Comparison of ENCODE assay signal across 8 cellular contexts in genomic region chr17:64506201-64506575, GRCh38. TPM values are rescaled to one million over a fixed set of nuclear protein-coding genes. Genes with fewer than 3 reads are reported as not detected.
DNase-seq lines count a peak whose midpoint lies in the region; ATAC-seq and TF ChIP-seq lines count a peak whose summit lies in the region.

Gene DDX5 (minus strand): TSS chr17:64506289. CDS start chr17:64506119, 170 bp downstream.

- TF ChIP-seq CTCF in OCI-LY1 (IDR thresholded peaks at IDR 0.05; ENCODE audit: low read length) (no peak), endothelial cell (IDR thresholded peaks at IDR 0.05; ENCODE audit: unreplicated experiment) (no peak), mesothelial cell of epicardium (IDR thresholded peaks at IDR 0.05; ENCODE audit: unreplicated experiment) (no peak)

- peak within 1 kb of the TSS; percentile 100 for H3K27ac Mint-ChIP-seq in endothelial cell (ENCODE audit: unreplicated experiment)
- peak within 1 kb of the TSS; percentile 100 for H3K27ac Mint-ChIP-seq in mesothelial cell of epicardium

- H2AFZ ChIP-seq in OCI-LY1 (ENCODE audit: low read length) = no peak within 1 kb of the TSS

- peak within 1 kb of the TSS; percentile 89 for H3K4me2 ChIP-seq in OCI-LY1 (ENCODE audit: low read length)

- ATAC-seq in GM21381 (IDR thresholded peaks at IDR 0.05; ENCODE audit: unreplicated experiment) = peak; percentile 60

- H4K20me1 ChIP-seq in OCI-LY1 (ENCODE audit: insufficient read depth, low read length) = peaks cover 10% of the 10 kb centered on the region; the same call in 1 of the 2 replicates

- H3K9me3 Mint-ChIP-seq in endothelial cell (ENCODE audit: unreplicated experiment) (no peaks in the 10 kb centered on the region), mesothelial cell of epicardium (no peaks in the 10 kb centered on the region)

- H3K4me1 ChIP-seq in HUES48 (ENCODE audit: control insufficient read depth, insufficient read depth, low read length) (peaks cover 21% of the 10 kb centered on the region; the same call in 1 of the 2 replicates), OCI-LY1 (ENCODE audit: insufficient read depth, low read length, severe bottlenecking) (peaks cover 45% of the 10 kb centered on the region)

- H3K9ac ChIP-seq in HUES48 (ENCODE audit: low read depth, low read length) (peak within 1 kb of the TSS; percentile 100), OCI-LY1 (ENCODE audit: low read length) (peak within 1 kb of the TSS; percentile 99)

- peak; percentile 97 for DNase-seq in COLO829 (ENCODE audit: low spot score)
- DNase-seq in activated CD8-positive, alpha-beta memory T cell treated with anti-CD3 and anti-CD28 coated beads, Interleukin-2, amount 50 U/mL, for 24 hours (ENCODE audit: extremely low read depth) = peak; percentile 90
- peak; percentile 94 for DNase-seq in endothelial cell (ENCODE audit: low spot score)
- DNase-seq in mesothelial cell of epicardium (ENCODE audit: low spot score in 2 of 2, unreplicated experiment in 2 of 2) = peak; percentile 96
- DNase-seq in stimulated activated CD8-positive, alpha-beta memory T cell treated with anti-CD3 and anti-CD28 coated beads, Interleukin-15, amount 100 ng/mL, for 4 hours (ENCODE audit: low read depth in 2 of 2) = peak; percentile 95 to 96

- peaks cover 14% of the 10 kb centered on the region; the same call in 1 of the 2 replicates for H3F3A ChIP-seq in OCI-LY1 (ENCODE audit: insufficient read depth, low read length)

- H3K9me3 ChIP-seq in HUES48 (ENCODE audit: control insufficient read depth, insufficient read depth, low read length) (no peaks in the 10 kb centered on the region), OCI-LY1 (ENCODE audit: low read length) (no peaks in the 10 kb centered on the region)

- H3K4me3 ChIP-seq in HUES48 (ENCODE audit: low read depth, low read length) (peak within 1 kb of the TSS; percentile 90), OCI-LY1 (ENCODE audit: low read depth, low read length, poor library complexity, severe bottlenecking) (peak within 1 kb of the TSS; percentile 87)

- H3K27me3 Mint-ChIP-seq in endothelial cell (ENCODE audit: unreplicated experiment) = peaks cover 35% of the 10 kb centered on the region
- H3K27me3 Mint-ChIP-seq in mesothelial cell of epicardium (ENCODE audit: low read depth) = no peaks in the 10 kb centered on the region

- peak within 1 kb of the TSS; percentile 98 for H3K27ac ChIP-seq in HUES48 (ENCODE audit: low read depth, low read length)
- peak within 1 kb of the TSS; percentile 91 for H3K27ac ChIP-seq in OCI-LY1 (ENCODE audit: low read depth, low read length, poor library complexity, severe bottlenecking)

- H3K9me2 ChIP-seq in OCI-LY1 (ENCODE audit: low read depth, low read length) = no peaks in the 10 kb centered on the region

- H3K79me2 ChIP-seq in OCI-LY1 (ENCODE audit: insufficient read depth, low read length) = peaks cover 33% of the 10 kb centered on the region

- peaks cover 55% of the 10 kb centered on the region for H3K4me1 Mint-ChIP-seq in endothelial cell (ENCODE audit: unreplicated experiment)
- H3K4me1 Mint-ChIP-seq in mesothelial cell of epicardium = peaks cover 39% of the 10 kb centered on the region

- H3K36me3 ChIP-seq in HUES48 (ENCODE audit: control insufficient read depth, insufficient read depth, low read length) (peaks cover 66% of the 10 kb centered on the region), OCI-LY1 (ENCODE audit: insufficient read depth, low read length) (peaks cover 72% of the 10 kb centered on the region)

- peaks cover 60% of the 10 kb centered on the region for H3K36me3 Mint-ChIP-seq in endothelial cell (ENCODE audit: low read depth, unreplicated experiment)
- peaks cover 43% of the 10 kb centered on the region for H3K36me3 Mint-ChIP-seq in mesothelial cell of epicardium

- H3K27me3 ChIP-seq in HUES48 (ENCODE audit: control insufficient read depth, insufficient read depth, low read length) (no peaks in the 10 kb centered on the region), OCI-LY1 (ENCODE audit: insufficient read depth, low read length) (no peaks in the 10 kb centered on the region)

- H3K4me3 Mint-ChIP-seq in endothelial cell (ENCODE audit: unreplicated experiment) = peak within 1 kb of the TSS; percentile 100
- peak within 1 kb of the TSS; percentile 100 for H3K4me3 Mint-ChIP-seq in mesothelial cell of epicardium

RNA-seq across cellular contexts. Expression of gene DDX5, which starts in this region (rescaled TPM):
- total RNA-seq in endothelial cell (ENCODE audit: unreplicated experiment) (771 TPM), mesothelial cell of epicardium (886 to 925 TPM (median 921 TPM) in 3 replicates)

Comparison
In these comparisons a context has a peak if more than half of its experiments do, and no peak if none do; other contexts are left out.
1. Peak in every context shown above with its lines: DNase-seq, ATAC-seq, H3K4me3 ChIP-seq and H3K27ac ChIP-seq.